Comparison of ENCODE assay signal across 19 cellular contexts in the genomic region with DNA sequence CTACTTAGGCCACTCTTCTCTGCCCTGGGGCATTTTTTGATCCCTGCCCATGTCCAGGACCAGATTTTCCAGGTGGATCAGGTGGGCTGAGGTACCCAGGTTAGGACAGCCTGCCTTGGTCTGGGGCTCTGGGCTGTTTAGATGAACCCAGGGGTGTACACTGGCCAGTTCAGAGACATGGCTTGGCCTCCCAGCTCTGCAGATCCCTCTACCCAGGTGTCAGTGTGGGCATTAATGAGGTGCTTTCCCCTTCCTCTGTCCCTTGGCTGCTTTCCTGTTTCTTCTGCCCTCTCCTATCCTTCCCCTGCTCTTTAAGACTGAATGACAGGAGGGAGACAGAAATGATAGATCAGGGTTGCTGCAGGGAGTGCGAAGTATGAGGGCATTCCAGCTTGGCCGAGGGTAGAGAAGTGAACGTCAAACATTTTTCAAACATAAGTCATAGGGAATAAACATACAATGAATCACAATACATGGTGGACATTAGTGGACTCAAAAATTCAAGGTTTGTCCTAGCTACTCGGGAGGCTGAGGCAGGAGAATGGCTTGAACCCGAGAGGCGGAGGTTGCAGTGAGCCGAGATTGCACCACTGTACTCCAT. TPM values are rescaled to one million over a fixed set of nuclear protein-coding genes. Genes with fewer than 3 reads are reported as not detected.
DNase-seq lines count a peak whose midpoint lies in the region; ATAC-seq, FAIRE-seq and TF ChIP-seq lines count a peak whose summit lies in the region.
"Had no signal": no experiment of that assay in that cellular context is flagged by ENCODE, and none has a peak within 500 bp of the region (broad histone marks: within the 10 kb centered on the region; RNA-seq: fewer than 3 reads in every experiment).

No MANE protein-coding gene starts in this region.

- H4K20me1 ChIP-seq in PC-9 (ENCODE audit: insufficient read depth) (no peaks in the 10 kb centered on the region), H1 (replicated peaks in 1 of 2; ENCODE audit: control insufficient read depth in 1 of 2, insufficient read depth in 2 of 2, low read length in 2 of 2) (no peaks in the 10 kb centered on the region), OCI-LY7 (ENCODE audit: insufficient read depth, low read length) (no peaks in the 10 kb centered on the region)

- H3K9ac ChIP-seq in H1 (replicated peaks in 1 of 4; ENCODE audit: extremely low read depth in 1 of 4, low read depth in 3 of 4, low read length in 3 of 4) = no peak overlapping the region

- whole genome bisulfite sequencing in H1 (ENCODE audit: extremely low coverage in 1 of 2, insufficient coverage in 1 of 2, insufficient read length in 1 of 2, insufficient replicate concordance in 2 of 2, low coverage in 1 of 2, low lambda C conversion rate in 2 of 2, missing lambda C conversion rate in 1 of 2), 2 experiments = 84% methylated on average over 7 of the region's 7 CpGs; no CpG with 5 or more reads in 1 of the 2 experiments
- 89 to 93% (median 91%) methylated on average over 7 of the region's 7 CpGs for WGBS in psoas muscle, 3 donors

- no peak for TF ChIP-seq CTCF in PC-9 (conservative IDR thresholded peaks at IDR 0.05)
- no peak for TF ChIP-seq CTCF in H1 (IDR thresholded peaks at IDR 0.05; ENCODE audit: control extremely low read depth in 1 of 3, insufficient read depth in 1 of 3, low read depth in 1 of 3, low read length in 3 of 3)
- TF ChIP-seq CTCF in retinal pigment epithelial cell (conservative IDR thresholded peaks at IDR 0.05; ENCODE audit: low read depth, low read length) = no peak
- no peak for TF ChIP-seq CTCF in psoas muscle (IDR thresholded peaks at IDR 0.05)
- no peak for TF ChIP-seq CTCF in OCI-LY7 (conservative IDR thresholded peaks at IDR 0.05; ENCODE audit: low read length)

- H3K27ac ChIP-seq in PC-9 = no peak overlapping the region
- no peak overlapping the region for H3K27ac ChIP-seq in H1 (ENCODE audit: low read depth, low read length)
- no peak overlapping the region for H3K27ac ChIP-seq in psoas muscle
- no peak overlapping the region for H3K27ac ChIP-seq in OCI-LY7 (ENCODE audit: low read depth, low read length, poor library complexity, severe bottlenecking)
- H3K27ac ChIP-seq: colonic mucosa, foreskin keratinocyte, SJCRH30 had no signal

- no peaks in the 10 kb centered on the region for H3K79me1 ChIP-seq in H1 (ENCODE audit: low read depth, low read length)

- TF ChIP-seq RAD21 in H1 (IDR thresholded peaks at IDR 0.05 in 1 of 2, conservative IDR thresholded peaks at IDR 0.05 in 1 of 2; ENCODE audit: low read depth in 2 of 2, low read length in 2 of 2) = no peak

- TF ChIP-seq POLR2A in H1 (IDR thresholded peaks at IDR 0.05; ENCODE audit: control extremely low read depth in 1 of 2, low read depth in 2 of 2, low read length in 2 of 2) = no peak

- ATAC-seq in psoas muscle = no peak
- ATAC-seq: CD8-positive, alpha-beta T cell; foreskin keratinocyte; K562; mucosa of descending colon had no signal

- no peak overlapping the region for H2BK120ac ChIP-seq in H1 (replicated peaks; ENCODE audit: low read depth, low read length)

- no peak overlapping the region for H3K23ac ChIP-seq in H1 (ENCODE audit: insufficient read length)

- peak overlapping the region; percentile 8; the same call in 1 of the 2 replicates for H2BK15ac ChIP-seq in H1 (ENCODE audit: low read length)

- TF ChIP-seq EP300 in H1 (IDR thresholded peaks at IDR 0.05; ENCODE audit: borderline replicate concordance in 1 of 2, low read depth in 2 of 2, low read length in 2 of 2) = no peak

- H3K23me2 ChIP-seq in H1 (ENCODE audit: low read depth, low read length) = no peaks in the 10 kb centered on the region

- H4K91ac ChIP-seq in H1 (replicated peaks; ENCODE audit: insufficient read length, low read length) = no peak overlapping the region

- CTCF ChIA-PET in PC-9 (lab: Charles Lee) (interaction anchor here (0.6 kb wide), 2 partner anchors 88 to 358 kb away, joined by 3 to 6 read pairs; a partner anchor contains a TSS), H1 (lab: Charles Lee; ENCODE audit: partially characterized antibody) (interaction anchor here (0.6 to 15.7 kb wide), 7 partner anchors 8 to 452 kb away, joined by 3 to 236 read pairs (median 5); no protein-coding TSS in a partner anchor), OCI-LY7 (lab: Charles Lee; ENCODE audit: unreplicated experiment) (no interaction called here)

- no peaks in the 10 kb centered on the region for H3K9me3 ChIP-seq in PC-9 (ENCODE audit: insufficient read depth, low read depth)
- no peaks in the 10 kb centered on the region for H3K9me3 ChIP-seq in H1 (ENCODE audit: insufficient read depth in 2 of 2, low read depth in 1 of 2, low read length in 1 of 2)
- no peaks in the 10 kb centered on the region for H3K9me3 ChIP-seq in psoas muscle
- H3K9me3 ChIP-seq in OCI-LY7 (ENCODE audit: low read length) = no peaks in the 10 kb centered on the region
- H3K9me3 ChIP-seq: colonic mucosa, mucosa of descending colon, SJCRH30 had no signal

- H2BK5ac ChIP-seq in H1 (ENCODE audit: low read depth, low read length) = no peak overlapping the region

- H3K36me3 ChIP-seq in PC-9 (ENCODE audit: low read depth) (no peaks in the 10 kb centered on the region), H1 (ENCODE audit: control insufficient read depth in 2 of 4, insufficient read depth in 4 of 4, low read length in 3 of 4) (no peaks in the 10 kb centered on the region), psoas muscle (ENCODE audit: insufficient read depth in 1 of 2, low read depth in 1 of 2) (no peaks in the 10 kb centered on the region), OCI-LY7 (ENCODE audit: insufficient read depth, low read length) (no peaks in the 10 kb centered on the region)
- H3K36me3 ChIP-seq: colonic mucosa, SJCRH30 had no signal

- 0 out of 2 replicates have a peak overlapping the region, but pooled peaks have one; percentile 1 for H3K4me2 ChIP-seq in PC-9
- H3K4me2 ChIP-seq in H1 (ENCODE audit: insufficient read depth in 1 of 2, low read depth in 2 of 2, low read length in 2 of 2) = no peak overlapping the region
- H3K4me2 ChIP-seq in OCI-LY7 (ENCODE audit: low read length) = no peak overlapping the region

- intact Hi-C loops in PC-9 (cut with micrococcal nuclease; ENCODE audit: unreplicated experiment) = loop anchor here (5.0 kb wide), 1 partner anchor 35 kb away; no protein-coding TSS in a partner anchor
- intact Hi-C loops in psoas muscle (cut with DNase I) = no loop called here
- intact Hi-C loops in OCI-LY7 (cut with micrococcal nuclease; ENCODE audit: unreplicated experiment) = no loop called here

- no peak overlapping the region for H3K56ac ChIP-seq in H1 (replicated peaks; ENCODE audit: insufficient read length, low read depth, low read length)

- peaks cover 24% of the 10 kb centered on the region for H3K4me1 ChIP-seq in PC-9 (replicated peaks; ENCODE audit: insufficient read depth)
- no peaks in the 10 kb centered on the region for H3K4me1 ChIP-seq in H1 (replicated peaks in 1 of 4; ENCODE audit: control insufficient read depth in 3 of 4, insufficient read depth in 4 of 4, low read length in 3 of 4)
- no peaks in the 10 kb centered on the region for H3K4me1 ChIP-seq in psoas muscle
- H3K4me1 ChIP-seq in OCI-LY7 (ENCODE audit: insufficient read depth, low read length, poor library complexity, severe bottlenecking) = no peaks in the 10 kb centered on the region
- H3K4me1 ChIP-seq: colonic mucosa, foreskin keratinocyte, SJCRH30 had no signal

- no peak overlapping the region for H4K5ac ChIP-seq in H1 (ENCODE audit: insufficient read length, low read depth, low read length)

- H2BK12ac ChIP-seq in H1 (ENCODE audit: low read depth, low read length) = no peak overlapping the region

- no peak for FAIRE-seq in H1 (lab: Jason Lieb, UNC)
- FAIRE-seq: K562 had no signal

- no peak overlapping the region for H3K18ac ChIP-seq in H1 (ENCODE audit: extremely low read depth, low read length)

- peaks cover 34% of the 10 kb centered on the region for H3K27me3 ChIP-seq in PC-9 (ENCODE audit: insufficient read depth, low read depth)
- no peaks in the 10 kb centered on the region for H3K27me3 ChIP-seq in H1 (replicated peaks in 1 of 4; ENCODE audit: control insufficient read depth in 3 of 4, extremely low read depth in 1 of 4, insufficient read depth in 3 of 4, low read length in 3 of 4)
- H3K27me3 ChIP-seq in psoas muscle (ENCODE audit: insufficient read depth in 3 of 3, low read length in 2 of 3) = no peaks in the 10 kb centered on the region
- H3K27me3 ChIP-seq: colonic mucosa, SJCRH30 had no signal

- no peak overlapping the region for H2AK5ac ChIP-seq in H1 (ENCODE audit: low read depth, low read length)

- H2AFZ ChIP-seq in PC-9 = no peak overlapping the region
- H2AFZ ChIP-seq in H1 (ENCODE audit: low read length) = no peak overlapping the region
- H2AFZ ChIP-seq in OCI-LY7 (ENCODE audit: low read length) = no peak overlapping the region

- H3K4ac ChIP-seq in H1 (replicated peaks; ENCODE audit: insufficient read length, low read depth, low read length) = no peak overlapping the region

- H3K9me2 ChIP-seq in PC-9 (ENCODE audit: insufficient read depth) = no peaks in the 10 kb centered on the region
- H3K9me2 ChIP-seq in OCI-LY7 (ENCODE audit: insufficient read depth, low read length) = no peaks in the 10 kb centered on the region

- no peak overlapping the region for H4K8ac ChIP-seq in H1 (ENCODE audit: extremely low read depth, insufficient read depth, low read length)

- no peak overlapping the region for H2BK20ac ChIP-seq in H1 (ENCODE audit: low read length)

- POLR2A ChIA-PET in PC-9 (lab: Charles Lee; ENCODE audit: unreplicated experiment) (no interaction called here), H1 (lab: Charles Lee; ENCODE audit: partially characterized antibody) (interaction anchor here (1.3 to 1.5 kb wide), 2 partner anchors 16 to 45 kb away, joined by 3 read pairs; no protein-coding TSS in a partner anchor), OCI-LY7 (lab: Charles Lee) (interaction anchor here (0.5 kb wide), 1 partner anchor 1764 kb away, joined by 11 read pairs; no protein-coding TSS in a partner anchor)

- BruUV-seq in PC-9 (replicated peaks; lab: Mats Ljungman, UMichigan) (no TSS peak), OCI-LY7 (replicated peaks; lab: Mats Ljungman, UMichigan) (no TSS peak)

- H3K4me3 ChIP-seq in PC-9 (no peak overlapping the region), H1 (ENCODE audit: extremely low read depth in 1 of 4, insufficient read depth in 2 of 4, low read depth in 3 of 4, low read length in 4 of 4) (no peak overlapping the region), retinal pigment epithelial cell (ENCODE audit: low read length) (no peak overlapping the region), psoas muscle (no peak overlapping the region), OCI-LY7 (ENCODE audit: low read depth, low read length, poor library complexity, severe bottlenecking) (no peak overlapping the region)
- H3K4me3 ChIP-seq: colonic mucosa, K562, mucosa of descending colon, SJCRH30 had no signal

- no peak overlapping the region for H3K14ac ChIP-seq in H1 (ENCODE audit: insufficient read length)

- DNase-seq in Daoy (ENCODE audit: low read depth) (peak; percentile 21), PC-9 (peak; percentile 58 to 78), H1 (ENCODE audit: low read depth in 1 of 2, low spot score in 2 of 2) (no peak), retinal pigment epithelial cell (ENCODE audit: low read depth) (peak; percentile 28), psoas muscle (no peak), OCI-LY7 (ENCODE audit: low spot score) (no peak)
- no peak for DNase-seq in stimulated activated CD4-positive, alpha-beta T cell treated with anti-CD3 and anti-CD28 coated beads, Interleukin-4, amount 100 ng/mL, for 24 hours
- no peak for DNase-seq in stimulated activated CD4-positive, alpha-beta T cell treated with anti-CD3 and anti-CD28 coated beads, Interleukin-1b, Interleukin-23, amount 100 ng/mL, for 48 hours
- DNase-seq: activated naive CD4-positive, alpha-beta T cell treated with anti-CD3 and anti-CD28 coated beads, Interleukin-2, amount 50 U/mL, for 16 hours; CD8-positive, alpha-beta T cell; colonic mucosa; foreskin keratinocyte; mucosa of descending colon; NCI-H1436; NCI-H526 treated with DMSO at 0.1 percent for 48 hours; SJCRH30; stimulated activated naive CD4-positive, alpha-beta T cell treated with Interleukin-2 at 50 U/mL for 16 hours had no signal

- peaks cover 10% of the 10 kb centered on the region; the same call in 1 of the 2 replicates for H3F3A ChIP-seq in PC-9 (ENCODE audit: insufficient read depth, low read depth)

- H3K79me2 ChIP-seq in PC-9 (ENCODE audit: low read depth) = no peaks in the 10 kb centered on the region
- no peaks in the 10 kb centered on the region for H3K79me2 ChIP-seq in H1 (ENCODE audit: control insufficient read depth in 1 of 2, insufficient read depth in 2 of 2, low read length in 2 of 2)
- no peaks in the 10 kb centered on the region for H3K79me2 ChIP-seq in OCI-LY7 (ENCODE audit: insufficient read depth, low read depth, low read length)

RNA-seq across cellular contexts. Expression of a gene that starts 30.5 kb away (rescaled TPM):
- not detected in 2 replicates for total RNA-seq in Daoy (2014; rRNA removed; shearing (Covaris generic))
- total RNA-seq in PC-9 (2021) = not detected in 2 replicates
- total RNA-seq in H1 (2021; fragmentation: NEBNext Ultra II Directional; extraction: Animal tissue kit (Norgen Biotek cat#: 25700)) = 3.0 and 3.2 TPM in 2 replicates
- 2.1 and 2.9 TPM in 2 replicates for polyA plus RNA-seq in H1 (2011; rRNA removed)
- 2.6 TPM for polyA plus RNA-seq in H1 (2011; cell fraction: cytosol; rRNA removed)
- 1.6 TPM for polyA plus RNA-seq in H1 (2011; cell fraction: nucleus; rRNA removed)
- polyA plus RNA-seq in H1 (2012, experiment 1 of 2) = 2.3 to 4.1 TPM (median 3.1 TPM) in 4 replicates
- polyA plus RNA-seq in H1 (2012, experiment 2 of 2) = 1.4 TPM
- polyA plus RNA-seq in H1 (2013, experiment 1 of 2) = 2.9 TPM
- polyA plus RNA-seq in H1 (2013, experiment 2 of 2) = 2.8 TPM
- polyA minus RNA-seq in H1 (2011; rRNA and poly(A)+ RNA removed) = 1.8 and 2.0 TPM in 2 replicates
- 2.9 TPM for polyA minus RNA-seq in H1 (2011; cell fraction: cytosol; rRNA and poly(A)+ RNA removed)
- 2.0 TPM for polyA minus RNA-seq in H1 (2011; cell fraction: nucleus; rRNA and poly(A)+ RNA removed)
- not detected for total RNA-seq in psoas muscle
- not detected for polyA plus RNA-seq in psoas muscle
- total RNA-seq in OCI-LY7 (2014; rRNA removed; shearing (Covaris generic)) = not detected in 2 replicates
- not detected in 2 replicates for total RNA-seq in OCI-LY7 (2022)
- total RNA-seq: CD8-positive, alpha-beta T cell; colonic mucosa; foreskin keratinocyte; K562; mucosa of descending colon; pulmonary artery endothelial cell; SJCRH30 had no signal
- polyA plus RNA-seq: foreskin keratinocyte, K562 had no signal

Comparison
In these comparisons a context has a peak if more than half of its experiments do, and no peak if none do; other contexts are left out.
1. DNase-seq: peak in Daoy (single experiment), PC-9 (2 of 2) and retinal pigment epithelial cell (single experiment); none in H1 (0 of 2), stimulated activated CD4-positive, alpha-beta T cell treated with anti-CD3 and anti-CD28 coated beads, Interleukin-4, amount 100 ng/mL, for 24 hours (single experiment), psoas muscle (0 of 2), OCI-LY7 (single experiment) and stimulated activated CD4-positive, alpha-beta T cell treated with anti-CD3 and anti-CD28 coated beads, Interleukin-1b, Interleukin-23, amount 100 ng/mL, for 48 hours (single experiment).